In the genomic region with DNA sequence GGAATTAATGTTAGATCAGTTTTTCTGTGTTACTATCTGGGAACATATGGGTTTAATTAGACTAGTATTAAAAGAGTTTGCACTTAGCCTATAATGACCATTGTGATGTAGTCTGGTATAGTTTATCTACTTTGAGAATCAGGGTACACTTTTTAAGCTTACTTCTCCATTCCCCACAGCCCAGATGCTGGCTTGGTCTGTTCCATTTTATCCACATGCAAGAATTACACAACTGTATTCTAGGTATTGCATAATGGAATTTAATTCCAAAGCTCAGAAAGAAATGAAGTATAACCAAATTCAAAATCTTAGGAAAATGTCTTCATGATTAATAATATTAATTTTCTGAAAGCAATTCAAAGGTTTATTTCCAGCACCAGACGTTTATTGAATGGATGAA, we compare ENCODE assay signal across 21 cellular contexts.
"Had no signal": no experiment of that assay in that cellular context is flagged by ENCODE, and none has a peak within 500 bp of the region (broad histone marks: within the 10 kb centered on the region; RNA-seq: fewer than 3 reads in every experiment).

No MANE protein-coding gene starts in this region.

- ATAC-seq: activated CD8-positive, alpha-beta memory T cell treated with anti-CD3 and anti-CD28 coated beads, Interleukin-2, amount 10 ng/mL, durations not matched to agents 7 days and 5 days; activated naive CD4-positive, alpha-beta T cell treated with anti-CD3 and anti-CD28 coated beads, Interleukin-2, amount 50 U/mL, for 72 hours; activated naive CD8-positive, alpha-beta T cell treated with anti-CD3 and anti-CD28 coated beads, Interleukin-2, amount 50 U/mL, for 24 hours; activated T-cell treated with anti-CD3 and anti-CD28 coated beads, Interleukin-2, amount 50 U/mL, for 4 hours had no signal

- DNase-seq: activated B cell treated with CpG ODN at 0.5 μM for 24 hours; activated CD4-positive, alpha-beta T cell treated with anti-CD3 and anti-CD28 coated beads for 1 hour; activated CD4-positive, alpha-beta T cell treated with anti-CD3 and anti-CD28 coated beads, Interleukin-2, amount 10 ng/mL, durations not matched to agents 24 days and 14 days; activated CD4-positive, alpha-beta T cell treated with anti-CD3 and anti-CD28 coated beads, Interleukin-2, amount 50 U/mL, for 48 hours; activated CD8-positive, alpha-beta memory T cell treated with anti-CD3 and anti-CD28 coated beads, Interleukin-2, amount 10 ng/mL, durations not matched to agents 7 days and 5 days; activated effector memory CD4-positive, alpha-beta T cell treated with anti-CD3 and anti-CD28 coated beads, Interleukin-2, amount 50 U/mL, for 16 hours; activated naive CD4-positive, alpha-beta T cell treated with Interleukin-2 at 50 U/mL for 16 hours; activated naive CD8-positive, alpha-beta T cell treated with anti-CD3 and anti-CD28 coated beads, Interleukin-2, amount 50 U/mL, for 24 hours; activated T-cell treated with anti-CD3 and anti-CD28 coated beads, Interleukin-2, amount 50 U/mL, for 4 hours; brain microvascular endothelial cell; Kasumi-1; KBM-7; NCI-H1105; NCI-H1436 treated with DMSO at 0.1 percent for 48 hours; NCI-H187; NCI-H2081 treated with DMSO at 0.1 percent for 48 hours; NCI-H446; NCI-H524; PC-9; SHP77 treated with DMSO at 0.1 percent for 48 hours had no signal
